In the genomic region with DNA sequence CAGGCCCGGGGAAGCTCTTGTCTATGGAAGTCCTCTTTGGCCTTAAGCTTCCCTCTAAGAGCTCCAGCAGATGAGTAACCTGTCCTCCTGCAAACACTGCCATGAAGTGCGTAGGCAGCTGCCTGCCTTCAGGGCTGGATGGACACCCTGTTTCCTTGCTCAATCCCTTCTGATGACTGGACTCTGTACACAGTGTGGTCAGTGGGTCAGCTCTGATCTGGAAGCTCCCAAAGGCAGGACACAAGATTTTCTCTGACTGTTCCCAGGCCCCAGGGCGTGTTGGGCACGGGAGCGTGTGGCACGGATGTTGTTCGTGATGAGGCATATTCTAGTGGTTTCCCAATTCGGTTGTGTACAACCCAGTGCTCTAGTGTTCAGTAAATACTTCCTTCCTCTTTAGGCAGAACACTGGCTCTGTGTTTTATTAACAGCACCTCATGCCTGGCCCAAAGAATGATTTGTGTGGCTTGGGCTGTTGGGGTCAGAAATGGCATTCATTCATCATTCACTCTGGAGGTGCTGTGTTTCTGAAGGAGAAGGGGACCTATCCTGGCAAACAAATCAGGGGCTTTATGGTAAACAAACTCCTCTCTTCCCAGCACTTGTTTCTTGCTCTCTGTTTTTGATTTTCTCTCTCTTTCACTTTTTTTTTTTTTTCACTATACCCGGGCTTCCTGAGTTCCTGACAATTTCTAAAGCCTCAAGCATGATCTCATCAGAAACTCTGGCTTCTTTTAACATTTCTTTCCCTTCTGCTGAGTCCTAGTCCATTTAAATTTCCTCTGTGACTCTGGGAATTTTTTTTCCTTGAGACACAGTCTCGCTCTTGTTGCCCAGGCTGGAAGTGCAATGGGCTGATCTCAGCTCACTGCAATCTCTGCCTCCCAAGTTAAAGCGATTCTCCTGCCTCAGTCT, we compare ENCODE assay signal across 8 cellular contexts. TPM values are rescaled to one million over a fixed set of nuclear protein-coding genes. Genes with fewer than 3 reads are reported as not detected.
DNase-seq lines count a peak whose midpoint lies in the region; ATAC-seq and TF ChIP-seq lines count a peak whose summit lies in the region.

No MANE protein-coding gene starts in this region.

- no peak overlapping the region for H3T11ph ChIP-seq in H9 (ENCODE audit: low read length)

- no peak overlapping the region for H4K8ac ChIP-seq in H9 (replicated peaks; ENCODE audit: insufficient read length, low read depth, low read length)

- peak overlapping the region; percentile 47 for H3K4me2 ChIP-seq in SU-DHL-6 (ENCODE audit: low read depth, low read length, poor library complexity, severe bottlenecking)
- no peak overlapping the region for H3K4me2 ChIP-seq in H9 (ENCODE audit: insufficient read depth, insufficient read length, low read length)

- H4K20me1 ChIP-seq in SU-DHL-6 (ENCODE audit: low read depth, low read length) = no peaks in the 10 kb centered on the region
- no peaks in the 10 kb centered on the region for H4K20me1 ChIP-seq in H9 (ENCODE audit: control insufficient read depth, insufficient read depth, insufficient read length)

- TF ChIP-seq POLR2A in ovary (IDR thresholded peaks at IDR 0.05) = no peak

- H3K4me3 ChIP-seq in SU-DHL-6 (ENCODE audit: insufficient read depth, low read length, poor library complexity, severe bottlenecking) = no peak overlapping the region
- H3K4me3 ChIP-seq in ovary = no peak overlapping the region

- 67 to 70% (median 69%) methylated on average over 11 of the region's 11 CpGs for WGBS in ovary, 3 donors
- no CpG with 5 or more reads among the region's 11 CpGs for WGBS in H9 (ENCODE audit: extremely low coverage, insufficient read length, low lambda C conversion rate)

- H2BK15ac ChIP-seq in H9 (ENCODE audit: low read depth, low read length) = no peak overlapping the region

- H3K36me3 ChIP-seq in SU-DHL-6 (ENCODE audit: low read length) = no peaks in the 10 kb centered on the region
- no peaks in the 10 kb centered on the region for H3K36me3 ChIP-seq in ovary

- H2BK120ac ChIP-seq in H9 (ENCODE audit: low read depth, low read length, poor library complexity, severe bottlenecking) = no peak overlapping the region

- DNase-seq in CD14-positive monocyte (ENCODE audit: low spot score) (peak; percentile 93), HCEC 1CT (peak; percentile 98), epidermal melanocyte (ENCODE audit: insufficient read length, low spot score) (peak; percentile 80), NCI-H2029 (lab: John Stamatoyannopoulos, UW) (no peak), ovary (no peak), H9 (no peak)
- DNase-seq in naive thymus-derived CD8-positive, alpha-beta T cell = peak in 4 of 10 donors; percentile 26 to 56 (median 48)

- H3K27me3 ChIP-seq in SU-DHL-6 (ENCODE audit: low read length) (no peaks in the 10 kb centered on the region), ovary (no peaks in the 10 kb centered on the region), H9 (ENCODE audit: insufficient read depth, low read length) (no peaks in the 10 kb centered on the region)

- H3K9ac ChIP-seq in SU-DHL-6 (ENCODE audit: low read length) = peak overlapping the region; percentile 22; the same call in 1 of the 2 replicates
- no peak overlapping the region for H3K9ac ChIP-seq in H9 (ENCODE audit: extremely low read depth, insufficient read length, low read length)

- H3F3A ChIP-seq in SU-DHL-6 (ENCODE audit: insufficient read depth) = no peaks in the 10 kb centered on the region

- H3K36me3 Mint-ChIP-seq in CD14-positive monocyte (peaks cover 0 to 2% of the 10 kb centered on the region in 2 donors), H9 (ENCODE audit: insufficient read depth in 1 of 3, low read depth in 3 of 3) (peaks cover 0 to 3% (median 0%) of the 10 kb centered on the region in 3 experiments; a peak in 1 of 7 replicates)
- H3K36me3 Mint-ChIP-seq in naive thymus-derived CD8-positive, alpha-beta T cell = peaks cover 0 to 4% (median 0%) of the 10 kb centered on the region in 3 donors

- no peak overlapping the region for H4K91ac ChIP-seq in H9 (ENCODE audit: insufficient read length, low read depth, low read length)

- no peak overlapping the region for H3K23ac ChIP-seq in H9 (ENCODE audit: insufficient read length, low read depth, low read length)

- no peak overlapping the region for H3K56ac ChIP-seq in H9 (ENCODE audit: insufficient read length, low read depth, low read length)

- peaks cover 0 to 3% (median 0%) of the 10 kb centered on the region in 7 donors for H3K9me3 Mint-ChIP-seq in CD14-positive monocyte
- H3K9me3 Mint-ChIP-seq in naive thymus-derived CD8-positive, alpha-beta T cell = peaks cover 0 to 5% (median 2%) of the 10 kb centered on the region in 9 donors
- H3K9me3 Mint-ChIP-seq in H9 = peaks cover 0 to 2% of the 10 kb centered on the region in 2 experiments; a peak in 1 of 5 replicates

- no peaks in the 10 kb centered on the region for H3K79me1 ChIP-seq in H9 (ENCODE audit: insufficient read depth, low read depth, low read length, poor library complexity, severe bottlenecking)

- intact Hi-C loops in CD14-positive monocyte (cut with micrococcal nuclease) (loop anchor here in 1 of 2 donors (1.0 kb wide), 1 partner anchor 12 kb away; no protein-coding TSS in a partner anchor), ovary (cut with DNase I) (no loop called here)

- no peaks in the 10 kb centered on the region for H3K4me1 ChIP-seq in ovary (ENCODE audit: insufficient read depth)
- H3K4me1 ChIP-seq in H9 (ENCODE audit: insufficient read depth, low read length) = no peaks in the 10 kb centered on the region

- no peak overlapping the region for H2BK20ac ChIP-seq in H9 (ENCODE audit: low read depth, low read length, poor library complexity, severe bottlenecking)

- H3K4ac ChIP-seq in H9 (ENCODE audit: low read depth, low read length) = no peak overlapping the region

- H3K9me2 ChIP-seq in SU-DHL-6 (replicated peaks; ENCODE audit: insufficient read depth, low read length) = no peaks in the 10 kb centered on the region

- H3K79me2 ChIP-seq in SU-DHL-6 (ENCODE audit: insufficient read depth, low read length) = no peaks in the 10 kb centered on the region
- no peaks in the 10 kb centered on the region for H3K79me2 ChIP-seq in H9 (ENCODE audit: insufficient read depth, low read length)

- TF ChIP-seq CTCF in CD14-positive monocyte (IDR thresholded peaks at IDR 0.05) (no peak), SU-DHL-6 (IDR thresholded peaks at IDR 0.05; ENCODE audit: insufficient read depth, low read length, poor library complexity, severe bottlenecking) (no peak), ovary (IDR thresholded peaks at IDR 0.05) (no peak), H9 (conservative IDR thresholded peaks at IDR 0.05) (no peak)

- H2AFZ ChIP-seq in SU-DHL-6 (ENCODE audit: low read depth, low read length, severe bottlenecking) = peak overlapping the region; percentile 85
- no peak overlapping the region for H2AFZ ChIP-seq in H9 (ENCODE audit: low read length)

- H3K27ac ChIP-seq in SU-DHL-6 (ENCODE audit: low read depth, low read length) = peak overlapping the region; percentile 42; the same call in 1 of the 2 replicates
- H3K27ac ChIP-seq in ovary = no peak overlapping the region
- H3K27ac ChIP-seq in H9 (ENCODE audit: insufficient read length, low read depth, low read length) = no peak overlapping the region

- H2BK5ac ChIP-seq in H9 (ENCODE audit: insufficient read length, low read length) = no peak overlapping the region

- H4K5ac ChIP-seq in H9 (ENCODE audit: insufficient read length, low read depth, low read length) = no peak overlapping the region

- H3K27me3 Mint-ChIP-seq in CD14-positive monocyte (ENCODE audit: low read depth in 3 of 3) (peaks cover 1 to 5% (median 2%) of the 10 kb centered on the region in 3 donors), H9 (ENCODE audit: low read depth) (no peaks in the 10 kb centered on the region; the same call in none of the 2 replicates)
- no peaks in the 10 kb centered on the region for H3K27me3 Mint-ChIP-seq in naive thymus-derived CD8-positive, alpha-beta T cell

- H3K4me1 Mint-ChIP-seq in CD14-positive monocyte (peaks cover 47% of the 10 kb centered on the region), H9 (peaks cover 3% of the 10 kb centered on the region in 2 experiments; a peak in 1 of 4 replicates)
- H3K4me1 Mint-ChIP-seq in naive thymus-derived CD8-positive, alpha-beta T cell = peaks cover 33 to 69% (median 66%) of the 10 kb centered on the region in 4 donors

- H3K23me2 ChIP-seq in H9 (ENCODE audit: insufficient read length, low read depth, low read length, poor library complexity, severe bottlenecking) = no peaks in the 10 kb centered on the region

- H3K14ac ChIP-seq in H9 (ENCODE audit: insufficient read depth, low read length) = no peak overlapping the region

- H3K9me3 ChIP-seq in SU-DHL-6 (ENCODE audit: insufficient read depth, low read length) = no peaks in the 10 kb centered on the region
- no peaks in the 10 kb centered on the region for H3K9me3 ChIP-seq in ovary
- no peaks in the 10 kb centered on the region for H3K9me3 ChIP-seq in H9 (ENCODE audit: control insufficient read depth, low read depth, low read length)

- no peak for TF ChIP-seq EP300 in ovary (IDR thresholded peaks at IDR 0.05)

- no peak overlapping the region for H2AK5ac ChIP-seq in H9 (ENCODE audit: insufficient read length, low read length)

- H3K27ac Mint-ChIP-seq in CD14-positive monocyte (peak overlapping the region; percentile 95 to 98 (median 97)), H9 (no peak overlapping the region)
- H3K27ac Mint-ChIP-seq in naive thymus-derived CD8-positive, alpha-beta T cell = peak overlapping the region; percentile 90 to 98 (median 92)

- peak; percentile 48 to 71 for ATAC-seq in naive thymus-derived CD8-positive, alpha-beta T cell

- POLR2A ChIA-PET in naive thymus-derived CD8-positive, alpha-beta T cell (lab: Charles Lee) = interaction anchor here (0.8 to 31.3 kb wide), 9 partner anchors 2 to 75 kb away, joined by 3 to 923 read pairs (median 5); partner anchors contain the start of genes RNF157 and UBALD2

- no peak overlapping the region for H2BK12ac ChIP-seq in H9 (ENCODE audit: insufficient read length, low read depth, low read length)

- H3K4me3 Mint-ChIP-seq in CD14-positive monocyte (peak overlapping the region; percentile 54 to 79), H9 (no peak overlapping the region; a peak in 1 of 5 replicates)
- peak overlapping the region; percentile 63 to 86 (median 77) for H3K4me3 Mint-ChIP-seq in naive thymus-derived CD8-positive, alpha-beta T cell

- H3K18ac ChIP-seq in H9 (ENCODE audit: insufficient read length, low read depth, low read length) = no peak overlapping the region

RNA-seq across cellular contexts. Expression of gene RNF157, which starts 12.0 kb away (rescaled TPM):
- polyA plus RNA-seq in CD14-positive monocyte = not detected
- total RNA-seq in naive thymus-derived CD8-positive, alpha-beta T cell = 10 to 100 TPM; 46.1 to 46.4 TPM
- polyA plus RNA-seq in naive thymus-derived CD8-positive, alpha-beta T cell = 10 to 100 TPM in 2 of 3 donors, 1 to 10 TPM in 1; 4.9 to 29.4 (median 10.5) TPM
- total RNA-seq in ovary = 1 to 10 TPM; 1.3 to 4.3 (median 2.6) TPM
- polyA plus RNA-seq in ovary = 1 to 10 TPM; 1.4 to 1.9 TPM
- total RNA-seq in H9 (2021) = 7.7 and 9.9 TPM in 2 replicates

RNA-seq across cellular contexts. Expression of gene UBALD2, which starts 12.9 kb away (rescaled TPM):
- polyA plus RNA-seq in CD14-positive monocyte (1 to 10 TPM; 1.4 to 2.2 TPM), ovary (10 to 100 TPM in 1 of 2 donors, 1 to 10 TPM in 1; 3.6 to 13.9 TPM)
- total RNA-seq in naive thymus-derived CD8-positive, alpha-beta T cell = 100 to 1,000 TPM; 111 to 122 TPM
- 1 to 10 TPM; 6.6 to 9.7 (median 8.2) TPM for polyA plus RNA-seq in naive thymus-derived CD8-positive, alpha-beta T cell
- total RNA-seq in ovary (10 to 100 TPM in 6 of 7 donors, 1 to 10 TPM in 1; 6.8 to 21.9 (median 14.4) TPM), H9 (2021) (25.8 and 26.7 TPM in 2 replicates)

RNA-seq across cellular contexts. Expression of gene QRICH2, which starts 55.8 kb away (rescaled TPM):
- under 1 TPM in 1 of 2 donors, not detected in 1; 0.04 TPM for polyA plus RNA-seq in CD14-positive monocyte
- total RNA-seq in naive thymus-derived CD8-positive, alpha-beta T cell = 1 to 10 TPM; 6.5 to 8.3 TPM
- polyA plus RNA-seq in naive thymus-derived CD8-positive, alpha-beta T cell = under 1 TPM; 0.13 to 0.59 (median 0.23) TPM
- 1 to 10 TPM; 1.1 to 3.8 (median 1.5) TPM for total RNA-seq in ovary
- polyA plus RNA-seq in ovary = 1 to 10 TPM in 1 of 2 donors, under 1 TPM in 1; 0.42 to 1.9 TPM
- total RNA-seq in H9 (2021) = 2.2 and 3.2 TPM in 2 replicates

Comparison
In these comparisons a context has a peak if more than half of its experiments do, and no peak if none do; other contexts are left out.
1. DNase-seq: peak in CD14-positive monocyte (single experiment), HCEC 1CT (single experiment) and epidermal melanocyte (single experiment); none in NCI-H2029 (single experiment), ovary (0 of 5) and H9 (single experiment).
2. H3K27ac Mint-ChIP-seq: peak in CD14-positive monocyte (7 of 7) and naive thymus-derived CD8-positive, alpha-beta T cell (10 of 10); none in H9 (0 of 3).
3. H3K4me3 Mint-ChIP-seq: peak in CD14-positive monocyte (2 of 2) and naive thymus-derived CD8-positive, alpha-beta T cell (10 of 10); none in H9 (0 of 2).